11 cellular contexts compared by ENCODE assay signal in the genomic region with DNA sequence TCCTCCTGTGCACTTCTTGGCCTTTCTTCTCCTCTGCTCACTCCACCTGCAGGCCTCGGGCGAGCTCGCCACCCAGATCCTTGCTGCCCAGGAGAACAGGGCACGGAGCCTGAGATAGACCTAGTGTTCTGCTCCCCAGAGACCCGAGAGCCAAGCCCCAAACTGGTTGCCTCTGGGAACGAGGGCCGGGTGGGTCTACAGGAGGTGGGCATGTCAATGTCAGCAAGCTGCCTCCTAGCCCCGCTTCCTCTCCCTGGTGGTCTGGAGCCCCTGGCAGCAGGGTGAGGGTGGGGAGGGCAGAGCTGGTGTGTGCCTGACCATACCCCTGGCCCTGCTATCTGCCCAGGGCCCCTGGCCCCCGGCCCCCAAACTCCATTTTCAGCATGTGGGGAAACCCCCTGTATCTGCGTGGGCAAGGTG.
"Had no signal": no experiment of that assay in that cellular context is flagged by ENCODE, and none has a peak within 500 bp of the region (broad histone marks: within the 10 kb centered on the region; RNA-seq: fewer than 3 reads in every experiment).

No MANE protein-coding gene starts in this region.

- H3K9me3 ChIP-seq: esophagus squamous epithelium, heart left ventricle, psoas muscle, suprapubic skin had no signal

- H3K9me3 Mint-ChIP-seq: activated naive CD4-positive, alpha-beta T cell treated with anti-CD3 and anti-CD28 coated beads, Interleukin-2, amount 50 U/mL, for 24 hours; naive thymus-derived CD4-positive, alpha-beta T cell had no signal

- H3K36me3 Mint-ChIP-seq: activated naive CD4-positive, alpha-beta T cell treated with anti-CD3 and anti-CD28 coated beads, Interleukin-2, amount 50 U/mL, for 24 hours; naive thymus-derived CD4-positive, alpha-beta T cell had no signal

- H3K4me3 ChIP-seq: psoas muscle, suprapubic skin had no signal

- H3K27ac Mint-ChIP-seq: activated naive CD4-positive, alpha-beta T cell treated with anti-CD3 and anti-CD28 coated beads, Interleukin-2, amount 50 U/mL, for 24 hours had no signal

- H3K36me3 ChIP-seq: brain microvascular endothelial cell, suprapubic skin had no signal

- H3K27me3 ChIP-seq: brain microvascular endothelial cell had no signal

- DNase-seq: activated T-cell treated with anti-CD3 and anti-CD28 coated beads for 4 hours; esophagus squamous epithelium; left ventricle myocardium superior; psoas muscle; stimulated activated naive CD4-positive, alpha-beta T cell treated with Interleukin-2 at 50 U/mL for 16 hours had no signal

- FAIRE-seq: islet of Langerhans had no signal

- H3K27ac ChIP-seq: brain microvascular endothelial cell, esophagus squamous epithelium, psoas muscle, suprapubic skin had no signal

- H3K4me1 ChIP-seq: psoas muscle had no signal
